Comparison of ENCODE assay signal across 27 cellular contexts in the genomic region with DNA sequence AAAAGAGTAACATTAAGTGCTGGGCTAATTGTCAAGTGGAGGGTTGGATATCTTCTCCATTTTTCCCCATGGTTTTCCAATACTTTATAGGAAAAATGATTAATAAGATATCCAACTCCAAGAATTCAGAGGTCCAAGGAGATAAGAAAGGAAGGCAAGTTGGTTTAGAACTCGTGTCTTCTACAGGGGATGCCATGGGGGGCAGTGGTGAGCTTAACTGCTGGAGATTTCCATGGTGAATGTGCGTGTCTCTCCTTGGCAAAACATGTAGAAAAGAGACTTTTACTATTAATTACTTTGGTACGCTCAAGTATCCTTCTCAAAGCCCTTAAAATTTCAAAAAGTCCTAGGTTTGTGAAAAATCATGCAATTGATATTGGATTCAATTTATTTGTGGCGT.
"Had no signal": no experiment of that assay in that cellular context is flagged by ENCODE, and none has a peak within 500 bp of the region (broad histone marks: within the 10 kb centered on the region; RNA-seq: fewer than 3 reads in every experiment).

No MANE protein-coding gene starts in this region.

- H3K4me2 ChIP-seq: hepatocyte, smooth muscle cell had no signal

- H3K27ac ChIP-seq: hepatocyte, left lung, lower lobe of right lung, neutrophil, parathyroid adenoma, right atrium auricular region, right lobe of liver, stomach, testis, thyroid gland, transverse colon, upper lobe of left lung, vagina had no signal

- H3K4me3 ChIP-seq: hepatocyte, left lung, lower lobe of right lung, right atrium auricular region, right lobe of liver, smooth muscle cell, stomach, testis, thyroid gland, transverse colon, upper lobe of left lung, vagina had no signal

- H3K4me3 Mint-ChIP-seq: naive thymus-derived CD8-positive, alpha-beta T cell; nephron; neural crest cell; stimulated activated naive B cell treated with anti-CD40 and anti-IgM and Interleukin-4, amounts not matched to agents 10 μg/mL and 1 μg/mL and 100 μg/mL, for 72 hours had no signal

- H3K36me3 Mint-ChIP-seq: naive thymus-derived CD8-positive, alpha-beta T cell; stimulated activated naive B cell treated with anti-CD40 and anti-IgM and Interleukin-4, amounts not matched to agents 10 μg/mL and 1 μg/mL and 100 μg/mL, for 72 hours had no signal

- H3K9ac ChIP-seq: parathyroid adenoma had no signal

- H3K9me3 Mint-ChIP-seq: nephron, neural crest cell had no signal

- DNase-seq: left colon; left lung; lower lobe of right lung; mammary epithelial cell; mesenchymal stem cell; naive thymus-derived CD8-positive, alpha-beta T cell; occipital lobe; right lobe of liver; stimulated activated CD4-positive, alpha-beta T cell treated with anti-CD3 and anti-CD28 coated beads, Interleukin-1b, Interleukin-23, amount 100 ng/mL, for 48 hours; stimulated activated CD4-positive, alpha-beta T cell treated with anti-CD3 and anti-CD28 coated beads, Interleukin-2, amount 100 ng/mL, for 48 hours; stimulated activated CD4-positive, alpha-beta T cell treated with anti-CD3 and anti-CD28 coated beads, Interleukin-4, amount 100 ng/mL, for 4 hours; stimulated activated naive B cell treated with anti-CD40 and anti-IgM and Interleukin-4, amounts not matched to agents 10 μg/mL and 1 μg/mL and 100 μg/mL, for 72 hours; stimulated activated naive CD8-positive, alpha-beta T cell treated with anti-CD3 and anti-CD28 coated beads, Interleukin-15, Interleukin-2, amounts not matched to agents 100 U/mL and 50 U/mL, for 24 hours; stomach; testis; thyroid gland; transverse colon; upper lobe of left lung had no signal

- H3K9me3 ChIP-seq: lower lobe of right lung, neutrophil, right atrium auricular region, right lobe of liver, testis, thyroid gland, transverse colon, upper lobe of left lung, vagina had no signal

- H3K27me3 Mint-ChIP-seq: stimulated activated naive B cell treated with anti-CD40 and anti-IgM and Interleukin-4, amounts not matched to agents 10 μg/mL and 1 μg/mL and 100 μg/mL, for 72 hours had no signal

- ATAC-seq: left colon; left lung; lower lobe of right lung; naive thymus-derived CD8-positive, alpha-beta T cell; right lobe of liver; stimulated activated naive B cell treated with anti-CD40 and anti-IgM and Interleukin-4, amounts not matched to agents 10 μg/mL and 1 μg/mL and 100 μg/mL, for 72 hours; stimulated activated naive CD8-positive, alpha-beta T cell treated with anti-CD3 and anti-CD28 coated beads, Interleukin-15, Interleukin-2, amounts not matched to agents 100 U/mL and 50 U/mL, for 24 hours had no signal

- H3K4me1 Mint-ChIP-seq: naive thymus-derived CD8-positive, alpha-beta T cell; nephron; neural crest cell; stimulated activated naive B cell treated with anti-CD40 and anti-IgM and Interleukin-4, amounts not matched to agents 10 μg/mL and 1 μg/mL and 100 μg/mL, for 72 hours had no signal

- H3K27ac Mint-ChIP-seq: naive thymus-derived CD8-positive, alpha-beta T cell; nephron; stimulated activated naive B cell treated with anti-CD40 and anti-IgM and Interleukin-4, amounts not matched to agents 10 μg/mL and 1 μg/mL and 100 μg/mL, for 72 hours had no signal

- H3K36me3 ChIP-seq: left lung, lower lobe of right lung, neutrophil, right atrium auricular region, right lobe of liver, stomach, thyroid gland, transverse colon, upper lobe of left lung, vagina had no signal

- H2AFZ ChIP-seq: hepatocyte, parathyroid adenoma had no signal

- H3K79me2 ChIP-seq: hepatocyte, parathyroid adenoma had no signal

- H3K27me3 ChIP-seq: hepatocyte, left lung, neutrophil, right atrium auricular region, right lobe of liver, stomach, testis, thyroid gland, transverse colon, upper lobe of left lung, vagina had no signal

- FAIRE-seq: keratinocyte had no signal

- H3K4me1 ChIP-seq: left lung, lower lobe of right lung, right atrium auricular region, right lobe of liver, stomach, testis, thyroid gland, transverse colon, upper lobe of left lung, vagina had no signal
